Comparison of ENCODE assay signal across 15 cellular contexts in genomic region chr3:44069276-44069675, GRCh38.
DNase-seq lines count a peak whose midpoint lies in the region; ATAC-seq, FAIRE-seq and TF ChIP-seq lines count a peak whose summit lies in the region.
"Had no signal": no experiment of that assay in that cellular context is flagged by ENCODE, and none has a peak within 500 bp of the region (broad histone marks: within the 10 kb centered on the region; RNA-seq: fewer than 3 reads in every experiment).

No MANE protein-coding gene starts in this region.

- no peaks in the 10 kb centered on the region for H3K9me3 Mint-ChIP-seq in astrocyte (ENCODE audit: unreplicated experiment)
- peaks cover 0 to 2% (median 0%) of the 10 kb centered on the region in 9 donors for H3K9me3 Mint-ChIP-seq in naive thymus-derived CD8-positive, alpha-beta T cell

- no peak overlapping the region for H3K4me3 Mint-ChIP-seq in astrocyte (ENCODE audit: unreplicated experiment)
- no peak overlapping the region for H3K4me3 Mint-ChIP-seq in naive thymus-derived CD8-positive, alpha-beta T cell

- ATAC-seq in PC-3, result peak; percentile 83
- ATAC-seq in naive thymus-derived CD8-positive, alpha-beta T cell, result no peak

- intact Hi-C loops in PC-3 (cut with micrococcal nuclease), result loop anchor here (5.0 kb wide), 3 partner anchors 128 to 302 kb away; no protein-coding TSS in a partner anchor

- peak overlapping the region; percentile 23 for H2AFZ ChIP-seq in PC-3 (ENCODE audit: low read length)
- H2AFZ ChIP-seq in astrocyte (ENCODE audit: low read depth, low read length), result no peak overlapping the region
- H2AFZ ChIP-seq in keratinocyte (ENCODE audit: control insufficient read depth, low read length), result no peak overlapping the region

- H4K20me1 ChIP-seq in PC-3 (ENCODE audit: low read length) (no peaks in the 10 kb centered on the region), astrocyte (ENCODE audit: insufficient read depth, low read length) (no peaks in the 10 kb centered on the region), keratinocyte (ENCODE audit: control insufficient read depth, extremely low read depth, insufficient read depth, low read length) (no peaks in the 10 kb centered on the region)

- H3K4me1 ChIP-seq in PC-3 (ENCODE audit: insufficient read depth, low read length) (peaks cover 32% of the 10 kb centered on the region), astrocyte (ENCODE audit: insufficient read depth, low read length) (no peaks in the 10 kb centered on the region), keratinocyte (ENCODE audit: control insufficient read depth, extremely low read depth, insufficient read depth, low read length) (peaks cover 11% of the 10 kb centered on the region)
- H3K4me1 ChIP-seq: HAP-1 had no signal

- H3K36me3 ChIP-seq in PC-3 (ENCODE audit: low read depth, low read length) (no peaks in the 10 kb centered on the region), astrocyte (ENCODE audit: insufficient read depth, low read length) (no peaks in the 10 kb centered on the region), keratinocyte (ENCODE audit: control insufficient read depth in 2 of 2, extremely low read depth in 1 of 2, insufficient read depth in 2 of 2, low read length in 2 of 2) (no peaks in the 10 kb centered on the region)
- H3K36me3 ChIP-seq: HAP-1 had no signal

- peak overlapping the region; percentile 62 for H3K4me2 ChIP-seq in PC-3 (ENCODE audit: low read length)
- no peak overlapping the region for H3K4me2 ChIP-seq in astrocyte (ENCODE audit: low read length)
- peak overlapping the region; percentile 57 for H3K4me2 ChIP-seq in keratinocyte (ENCODE audit: control insufficient read depth, extremely low read depth, insufficient read depth, low read depth, low read length)
- H3K4me2 ChIP-seq: SK-N-SH had no signal

- peak overlapping the region; percentile 41 for H3K27ac Mint-ChIP-seq in astrocyte (ENCODE audit: unreplicated experiment)
- no peak overlapping the region for H3K27ac Mint-ChIP-seq in naive thymus-derived CD8-positive, alpha-beta T cell

- CTCF ChIA-PET in PC-3 (lab: Charles Lee), result no interaction called here

- peaks cover 3% of the 10 kb centered on the region for H3K36me3 Mint-ChIP-seq in astrocyte (ENCODE audit: low read depth, unreplicated experiment)
- H3K36me3 Mint-ChIP-seq in naive thymus-derived CD8-positive, alpha-beta T cell, result no peaks in the 10 kb centered on the region

- FAIRE-seq in astrocyte (lab: Jason Lieb, UNC) (no peak), keratinocyte (lab: Jason Lieb, UNC) (peak; percentile 93)

- H3K9me1 ChIP-seq in keratinocyte (ENCODE audit: control insufficient read depth, extremely low read depth, insufficient read depth, low read length), result peaks cover 2% of the 10 kb centered on the region

- DNase-seq in ELR (ENCODE audit: low read depth) (peak; percentile 40), PC-3 (peak; percentile 82), astrocyte (ENCODE audit: low read depth) (no peak), keratinocyte (ENCODE audit: low read depth, low spot score) (no peak), GM10266 (ENCODE audit: extremely low spot score) (no peak)
- no peak for DNase-seq in naive thymus-derived CD8-positive, alpha-beta T cell
- no peak for DNase-seq in stimulated activated CD4-positive, alpha-beta T cell treated with anti-CD3 and anti-CD28 coated beads, Interleukin-1b, Interleukin-23, amount 100 ng/mL, for 48 hours
- DNase-seq: MV-4-11, NCI-H1417 treated with DMSO at 0.1 percent for 48 hours, NCI-H2029, NCI-H82, Right ventricle myocardium superior, SK-N-SH had no signal

- dilution Hi-C loops in keratinocyte (cut with MboI; ENCODE audit: extremely low pct_ligation_motif_present, low sequenced_read_pairs), result no loop called here

- H3K4me1 Mint-ChIP-seq in astrocyte (ENCODE audit: low read depth, unreplicated experiment), result peaks cover 22% of the 10 kb centered on the region
- peaks cover 0 to 2% (median 0%) of the 10 kb centered on the region in 4 donors for H3K4me1 Mint-ChIP-seq in naive thymus-derived CD8-positive, alpha-beta T cell

- H3K79me2 ChIP-seq in PC-3 (ENCODE audit: low read length) (no peaks in the 10 kb centered on the region), astrocyte (ENCODE audit: insufficient read depth, low read length) (no peaks in the 10 kb centered on the region), keratinocyte (ENCODE audit: control insufficient read depth, insufficient read depth, low read length) (no peaks in the 10 kb centered on the region)

- H3K27me3 Mint-ChIP-seq in astrocyte (ENCODE audit: low read depth, unreplicated experiment), result no peaks in the 10 kb centered on the region
- peaks cover 4 to 22% (median 10%) of the 10 kb centered on the region in 5 donors for H3K27me3 Mint-ChIP-seq in naive thymus-derived CD8-positive, alpha-beta T cell

- H3K9ac ChIP-seq in PC-3 (ENCODE audit: low read length), result no peak overlapping the region
- H3K9ac ChIP-seq in astrocyte (ENCODE audit: low read length), result no peak overlapping the region
- no peak overlapping the region for H3K9ac ChIP-seq in keratinocyte (ENCODE audit: control insufficient read depth, extremely low read depth, insufficient read depth, low read length)
- H3K9ac ChIP-seq: SK-N-SH had no signal

- H3K27ac ChIP-seq in PC-3 (ENCODE audit: low read length) (peak overlapping the region; percentile 81), astrocyte (ENCODE audit: low read depth, low read length) (no peak overlapping the region), keratinocyte (ENCODE audit: control insufficient read depth, insufficient read depth, low read length) (no peak overlapping the region)
- H3K27ac ChIP-seq: C4-2B had no signal

- H3K4me3 ChIP-seq in PC-3 (ENCODE audit: low read length), result no peak overlapping the region
- no peak overlapping the region for H3K4me3 ChIP-seq in astrocyte (ENCODE audit: insufficient read depth, low read depth, low read length)
- H3K4me3 ChIP-seq in keratinocyte (ENCODE audit: control insufficient read depth in 2 of 3, extremely low read depth in 1 of 3, insufficient read depth in 2 of 3, low read depth in 1 of 3, low read length in 3 of 3), result peak overlapping the region in 1 of 3 experiments; percentile 25
- H3K4me3 ChIP-seq: HAP-1 had no signal

- H3K27me3 ChIP-seq in PC-3 (ENCODE audit: low read length), result no peaks in the 10 kb centered on the region
- H3K27me3 ChIP-seq in astrocyte (ENCODE audit: insufficient read depth, low read length), result no peaks in the 10 kb centered on the region
- H3K27me3 ChIP-seq in keratinocyte (ENCODE audit: control insufficient read depth, extremely low read depth, insufficient read depth, low read length), result no peaks in the 10 kb centered on the region

- H3K9me2 ChIP-seq in PC-3 (replicated peaks; ENCODE audit: low read length), result no peaks in the 10 kb centered on the region
- H3K9me2 ChIP-seq: SK-N-SH had no signal

- H3F3A ChIP-seq in PC-3 (ENCODE audit: low read length, unreplicated experiment), result peaks cover 9% of the 10 kb centered on the region

- POLR2A ChIA-PET in PC-3 (lab: Charles Lee; ENCODE audit: unreplicated experiment), result no interaction called here
- POLR2A ChIA-PET in naive thymus-derived CD8-positive, alpha-beta T cell (lab: Charles Lee), result no interaction called here

- BruUV-seq in PC-3 (replicated peaks; lab: Mats Ljungman, UMichigan), result no TSS peak

- H3K9me3 ChIP-seq in PC-3 (ENCODE audit: low read length) (no peaks in the 10 kb centered on the region), astrocyte (ENCODE audit: insufficient read depth, low read depth, low read length) (no peaks in the 10 kb centered on the region), keratinocyte (ENCODE audit: control insufficient read depth, low read depth, low read length) (no peaks in the 10 kb centered on the region)
- H3K9me3 ChIP-seq: HAP-1, SK-N-SH had no signal

- TF ChIP-seq CTCF in PC-3 (conservative IDR thresholded peaks at IDR 0.05; ENCODE audit: low read depth, low read length) (no peak), astrocyte (IDR thresholded peaks at IDR 0.05; ENCODE audit: insufficient read depth, low read depth, low read length) (no peak), keratinocyte (optimal IDR thresholded peaks at IDR 0.05 in 1 of 3, IDR thresholded peaks at IDR 0.05 in 1 of 3, conservative IDR thresholded peaks at IDR 0.05 in 1 of 3; ENCODE audit: extremely low read depth in 1 of 3, insufficient read depth in 2 of 3, low read length in 3 of 3) (no peak), GM10266 (IDR thresholded peaks at IDR 0.05; ENCODE audit: control insufficient read depth, insufficient read depth, low read depth, missing control alignments) (no peak)

Comparison
In these comparisons a context has a peak if more than half of its experiments do, and no peak if none do; other contexts are left out.
1. DNase-seq: peak in ELR (single experiment) and PC-3 (single experiment); none in astrocyte (single experiment), keratinocyte (single experiment), naive thymus-derived CD8-positive, alpha-beta T cell (0 of 10), stimulated activated CD4-positive, alpha-beta T cell treated with anti-CD3 and anti-CD28 coated beads, Interleukin-1b, Interleukin-23, amount 100 ng/mL, for 48 hours (single experiment) and GM10266 (single experiment).